ENCODE assay signal across 26 cellular contexts in the genomic region with DNA sequence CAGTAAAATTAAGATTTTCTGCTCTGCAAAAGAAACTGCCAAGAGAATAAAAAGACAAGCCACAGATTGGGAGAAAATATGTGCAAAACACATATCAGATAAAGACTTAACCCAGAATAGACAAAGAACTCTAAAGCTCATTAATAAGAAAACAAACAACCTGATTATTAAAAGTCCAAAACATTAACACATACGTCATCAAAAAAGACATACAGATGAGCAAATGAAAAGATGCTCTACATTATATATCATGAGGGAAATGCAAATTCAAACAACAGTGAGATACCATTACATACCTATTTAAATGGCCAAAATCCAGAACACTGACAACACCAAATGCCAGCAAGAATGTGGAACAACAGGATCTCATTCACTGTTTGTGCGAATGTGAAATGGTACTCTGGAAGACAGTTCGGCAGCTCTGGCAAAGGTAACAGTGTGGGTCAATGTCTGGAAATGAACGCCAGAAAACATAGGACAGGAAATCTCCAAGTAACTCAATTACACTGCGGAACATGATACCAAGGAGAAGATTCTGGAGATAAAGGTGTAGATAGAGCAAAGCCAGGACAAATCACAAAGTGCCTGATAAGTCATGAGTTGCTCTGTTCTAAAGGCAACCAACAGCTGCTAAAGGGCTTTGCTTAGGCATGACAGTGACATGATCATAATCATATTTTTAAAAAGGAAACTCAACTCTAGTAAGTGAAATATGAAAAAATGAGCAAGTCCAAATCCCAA.
"Had no signal": no experiment of that assay in that cellular context is flagged by ENCODE, and none has a peak within 500 bp of the region (broad histone marks: within the 10 kb centered on the region; RNA-seq: fewer than 3 reads in every experiment).

No MANE protein-coding gene starts in this region.

- H3K4me1 Mint-ChIP-seq: natural killer cell; stimulated activated memory B cell treated with anti-CD40 and anti-IgM and Interleukin-4, amounts not matched to agents 10 μg/mL and 1 μg/mL and 100 μg/mL, for 72 hours had no signal

- ATAC-seq: foreskin keratinocyte; gastroesophageal sphincter; heart left ventricle; left cardiac atrium; left lung; natural killer cell; sciatic nerve; stimulated activated memory B cell treated with anti-CD40 and anti-IgM and Interleukin-4, amounts not matched to agents 10 μg/mL and 1 μg/mL and 100 μg/mL, for 72 hours; stimulated activated naive CD8-positive, alpha-beta T cell treated with anti-CD3 and anti-CD28 coated beads, Interleukin-15, Interleukin-2, amounts not matched to agents 100 U/mL and 50 U/mL, for 24 hours had no signal

- H3K36me3 ChIP-seq: esophagus muscularis mucosa, gastroesophageal sphincter, heart left ventricle, left lung, ovary, tibial artery, upper lobe of left lung had no signal

- H3K27me3 ChIP-seq: esophagus muscularis mucosa, foreskin keratinocyte, gastroesophageal sphincter, heart left ventricle, hepatocyte, left lung, ovary, testis, tibial artery, upper lobe of left lung had no signal

- H3K27ac ChIP-seq: coronary artery, esophagus muscularis mucosa, foreskin keratinocyte, gastroesophageal sphincter, heart left ventricle, hepatocyte, left lung, ovary, testis, tibial artery, upper lobe of left lung had no signal

- H3K9me3 ChIP-seq: ovary, testis had no signal

- DNase-seq: dermis blood vessel endothelial cell; effector memory CD4-positive, alpha-beta T cell; foreskin keratinocyte; heart left ventricle; left cardiac atrium; left lung; mesenchymal stem cell; midbrain; natural killer cell; occipital lobe; ovary; posterior cingulate gyrus; stimulated activated CD4-positive, alpha-beta T cell treated with anti-CD3 and anti-CD28 coated beads, Interleukin-4, amount 100 ng/mL, for 4 hours; stimulated activated naive CD8-positive, alpha-beta T cell treated with anti-CD3 and anti-CD28 coated beads, Interleukin-15, Interleukin-2, amounts not matched to agents 100 U/mL and 50 U/mL, for 24 hours; substantia nigra; testis; tibial artery; upper lobe of left lung had no signal

- H3K27ac Mint-ChIP-seq: natural killer cell; stimulated activated memory B cell treated with anti-CD40 and anti-IgM and Interleukin-4, amounts not matched to agents 10 μg/mL and 1 μg/mL and 100 μg/mL, for 72 hours had no signal

- H3K27me3 Mint-ChIP-seq: stimulated activated memory B cell treated with anti-CD40 and anti-IgM and Interleukin-4, amounts not matched to agents 10 μg/mL and 1 μg/mL and 100 μg/mL, for 72 hours had no signal

- H2AFZ ChIP-seq: hepatocyte had no signal

- FAIRE-seq: endothelial cell of umbilical vein, urothelium cell line had no signal

- H3K36me3 Mint-ChIP-seq: natural killer cell; stimulated activated memory B cell treated with anti-CD40 and anti-IgM and Interleukin-4, amounts not matched to agents 10 μg/mL and 1 μg/mL and 100 μg/mL, for 72 hours had no signal

- H3K4me1 ChIP-seq: esophagus muscularis mucosa, foreskin keratinocyte, gastroesophageal sphincter, left lung, testis, tibial artery, upper lobe of left lung had no signal

- H3K4me2 ChIP-seq: hepatocyte had no signal

- H3K79me2 ChIP-seq: hepatocyte had no signal

- H3K4me3 Mint-ChIP-seq: natural killer cell; stimulated activated memory B cell treated with anti-CD40 and anti-IgM and Interleukin-4, amounts not matched to agents 10 μg/mL and 1 μg/mL and 100 μg/mL, for 72 hours had no signal

- H3K4me3 ChIP-seq: coronary artery, esophagus muscularis mucosa, gastroesophageal sphincter, heart left ventricle, hepatocyte, left lung, ovary, testis, tibial artery, upper lobe of left lung had no signal
